In the genomic region with DNA sequence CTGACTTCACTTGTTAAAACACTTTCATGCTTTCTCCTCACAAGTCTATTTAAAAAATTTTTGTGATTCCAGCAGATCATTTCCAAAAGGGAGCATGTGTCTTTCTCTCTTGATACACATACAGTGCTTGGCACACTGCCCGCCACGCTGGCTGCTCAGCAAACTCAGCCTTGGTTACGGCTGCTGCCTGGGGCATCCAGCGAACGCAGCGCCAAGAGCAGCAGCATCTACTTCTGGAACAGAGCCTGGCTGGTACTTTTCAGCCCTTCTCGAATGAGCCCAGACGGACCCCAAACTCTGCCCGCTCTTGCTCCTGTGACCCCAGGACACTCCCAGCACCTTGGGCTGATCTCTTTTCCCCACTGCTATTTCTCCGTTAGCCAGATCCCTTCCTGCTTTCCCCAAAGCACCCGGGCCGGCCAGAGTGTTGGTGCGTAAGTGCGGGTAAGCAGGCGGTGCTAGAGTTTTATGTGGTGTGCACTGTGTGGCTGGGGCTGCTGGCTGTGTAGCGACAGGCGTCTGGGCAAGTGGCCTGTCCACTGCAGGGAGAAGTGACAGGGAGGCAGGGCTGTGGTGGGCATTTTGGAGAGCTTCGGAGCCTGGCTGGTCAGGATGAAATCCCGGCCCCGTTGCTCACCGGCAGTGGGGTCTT, we compare ENCODE assay signal across 9 cellular contexts.
DNase-seq lines count a peak whose midpoint lies in the region; ATAC-seq and TF ChIP-seq lines count a peak whose summit lies in the region.
"Had no signal": no experiment of that assay in that cellular context is flagged by ENCODE, and none has a peak within 500 bp of the region (broad histone marks: within the 10 kb centered on the region; RNA-seq: fewer than 3 reads in every experiment).

No MANE protein-coding gene starts in this region.

- H3K27me3 ChIP-seq in Panc1 (ENCODE audit: control insufficient read depth, insufficient read depth, low read length) (no peaks in the 10 kb centered on the region), psoas muscle (ENCODE audit: insufficient read depth in 3 of 3, low read length in 2 of 3) (no peaks in the 10 kb centered on the region)
- H3K27me3 ChIP-seq in CD4-positive, alpha-beta memory T cell (ENCODE audit: insufficient read depth, low read length): no peaks in the 10 kb centered on the region
- no peaks in the 10 kb centered on the region for H3K27me3 ChIP-seq in effector memory CD4-positive, alpha-beta T cell (replicated peaks; ENCODE audit: control insufficient read depth, insufficient read depth, low read length, poor library complexity, severe bottlenecking)

- no peaks in the 10 kb centered on the region for H3K9me3 ChIP-seq in Panc1 (ENCODE audit: control insufficient read depth, insufficient read depth, low read depth, low read length)
- no peaks in the 10 kb centered on the region for H3K9me3 ChIP-seq in psoas muscle
- H3K9me3 ChIP-seq in CD4-positive, alpha-beta memory T cell (ENCODE audit: control insufficient read depth in 1 of 2, low read length in 2 of 2): no peaks in the 10 kb centered on the region
- H3K9me3 ChIP-seq in effector memory CD4-positive, alpha-beta T cell (ENCODE audit: control insufficient read depth, low read length): no peaks in the 10 kb centered on the region

- in situ Hi-C loops in Panc1 (cut with HindIII; ENCODE audit: low pct_unique_long_range_greater_than_20kb, low sequenced_read_pairs): no loop called here

- intact Hi-C loops in Panc1 (cut with micrococcal nuclease; ENCODE audit: unreplicated experiment) (no loop called here), Right ventricle myocardium inferior (cut with DNase I) (no loop called here), psoas muscle (cut with DNase I) (no loop called here)
- intact Hi-C loops in CD4-positive, alpha-beta memory T cell (cut with micrococcal nuclease): no loop called here

- ATAC-seq in Panc1: no peak
- ATAC-seq in Right ventricle myocardium inferior: no peak
- peak in 1 of 4 donors; percentile 22 for ATAC-seq in psoas muscle
- ATAC-seq: HCT116 had no signal

- 29 to 40% (median 36%) methylated on average over 21 of the region's 21 CpGs for WGBS in psoas muscle, 3 donors

- no peaks in the 10 kb centered on the region for H3K9me3 Mint-ChIP-seq in CD4-positive, alpha-beta memory T cell

- no peak overlapping the region for H3K4me3 ChIP-seq in Panc1 (ENCODE audit: low read depth in 2 of 2, low read length in 2 of 2)
- no peak overlapping the region for H3K4me3 ChIP-seq in psoas muscle
- H3K4me3 ChIP-seq in CD4-positive, alpha-beta memory T cell (ENCODE audit: low read length in 2 of 2): no peak overlapping the region
- H3K4me3 ChIP-seq in effector memory CD4-positive, alpha-beta T cell (ENCODE audit: insufficient read depth, low read depth, low read length, poor library complexity, severe bottlenecking): no peak overlapping the region

- no peaks in the 10 kb centered on the region for H3K36me3 Mint-ChIP-seq in CD4-positive, alpha-beta memory T cell

- H3K27me3 Mint-ChIP-seq in CD4-positive, alpha-beta memory T cell: no peaks in the 10 kb centered on the region

- BruUV-seq in Panc1 (replicated peaks; lab: Mats Ljungman, UMichigan): no TSS peak

- CTCF ChIA-PET in Panc1 (lab: Charles Lee): no interaction called here
- CTCF ChIA-PET in CD4-positive, alpha-beta memory T cell (lab: Charles Lee; ENCODE audit: partially characterized antibody): no interaction called here

- peak overlapping the region; percentile 78 for H3K27ac ChIP-seq in Panc1 (ENCODE audit: low read length)
- H3K27ac ChIP-seq in psoas muscle: no peak overlapping the region
- H3K27ac ChIP-seq in CD4-positive, alpha-beta memory T cell (ENCODE audit: low read depth, low read length): no peak overlapping the region
- no peak overlapping the region for H3K27ac ChIP-seq in effector memory CD4-positive, alpha-beta T cell (ENCODE audit: insufficient read depth, low read length, poor library complexity, severe bottlenecking)

- TF ChIP-seq CTCF in Panc1 (IDR thresholded peaks at IDR 0.05) (no peak), psoas muscle (IDR thresholded peaks at IDR 0.05) (no peak)

- no peak overlapping the region for H3K4me3 Mint-ChIP-seq in CD4-positive, alpha-beta memory T cell

- no peaks in the 10 kb centered on the region for H3K4me1 Mint-ChIP-seq in CD4-positive, alpha-beta memory T cell

- peaks cover 58% of the 10 kb centered on the region for H3K4me1 ChIP-seq in Panc1 (ENCODE audit: control insufficient read depth, insufficient read depth, low read length)
- no peaks in the 10 kb centered on the region for H3K4me1 ChIP-seq in psoas muscle
- no peaks in the 10 kb centered on the region for H3K4me1 ChIP-seq in CD4-positive, alpha-beta memory T cell (ENCODE audit: insufficient read depth, low read length)
- no peaks in the 10 kb centered on the region for H3K4me1 ChIP-seq in effector memory CD4-positive, alpha-beta T cell (ENCODE audit: control insufficient read depth, insufficient read depth, low read length, poor library complexity, severe bottlenecking)

- peak; percentile 48 for DNase-seq in DMS79 treated with DMSO at 0.1 percent for 48 hours (lab: John Stamatoyannopoulos, UW)
- DNase-seq in Panc1 (ENCODE audit: low read depth, low spot score): no peak
- peak; percentile 91 for DNase-seq in Right ventricle myocardium inferior (ENCODE audit: missing footprints)
- DNase-seq in psoas muscle: peak; percentile 52 to 80
- no peak for DNase-seq in CD4-positive, alpha-beta memory T cell
- no peak for DNase-seq in HuH-7.5 (ENCODE audit: low spot score)
- DNase-seq in effector memory CD4-positive, alpha-beta T cell: no peak
- DNase-seq in activated CD8-positive, alpha-beta memory T cell treated with anti-CD3 and anti-CD28 coated beads, Interleukin-2, amount 50 U/mL, for 4 hours: no peak

- H3K27ac Mint-ChIP-seq in CD4-positive, alpha-beta memory T cell: no peak overlapping the region

- no peaks in the 10 kb centered on the region for H3K36me3 ChIP-seq in Panc1 (ENCODE audit: control insufficient read depth, insufficient read depth, low read length)
- H3K36me3 ChIP-seq in psoas muscle (ENCODE audit: insufficient read depth in 1 of 2, low read depth in 1 of 2): no peaks in the 10 kb centered on the region
- no peaks in the 10 kb centered on the region for H3K36me3 ChIP-seq in CD4-positive, alpha-beta memory T cell (ENCODE audit: insufficient read depth, low read length)
- no peaks in the 10 kb centered on the region for H3K36me3 ChIP-seq in effector memory CD4-positive, alpha-beta T cell (ENCODE audit: control insufficient read depth, insufficient read depth, low read length)

- POLR2A ChIA-PET in Panc1 (lab: Charles Lee): no interaction called here
- POLR2A ChIA-PET in CD4-positive, alpha-beta memory T cell (lab: Charles Lee; ENCODE audit: partially characterized antibody): no interaction called here

Comparison
In these comparisons a context has a peak if more than half of its experiments do, and no peak if none do; other contexts are left out.
1. DNase-seq: peak in DMS79 treated with DMSO at 0.1 percent for 48 hours (single experiment), Right ventricle myocardium inferior (single experiment) and psoas muscle (2 of 2); none in Panc1 (single experiment), CD4-positive, alpha-beta memory T cell (0 of 5), HuH-7.5 (single experiment), effector memory CD4-positive, alpha-beta T cell (0 of 3) and activated CD8-positive, alpha-beta memory T cell treated with anti-CD3 and anti-CD28 coated beads, Interleukin-2, amount 50 U/mL, for 4 hours (single experiment).